Comparison of ENCODE assay signal across 8 cellular contexts in the genomic region with DNA sequence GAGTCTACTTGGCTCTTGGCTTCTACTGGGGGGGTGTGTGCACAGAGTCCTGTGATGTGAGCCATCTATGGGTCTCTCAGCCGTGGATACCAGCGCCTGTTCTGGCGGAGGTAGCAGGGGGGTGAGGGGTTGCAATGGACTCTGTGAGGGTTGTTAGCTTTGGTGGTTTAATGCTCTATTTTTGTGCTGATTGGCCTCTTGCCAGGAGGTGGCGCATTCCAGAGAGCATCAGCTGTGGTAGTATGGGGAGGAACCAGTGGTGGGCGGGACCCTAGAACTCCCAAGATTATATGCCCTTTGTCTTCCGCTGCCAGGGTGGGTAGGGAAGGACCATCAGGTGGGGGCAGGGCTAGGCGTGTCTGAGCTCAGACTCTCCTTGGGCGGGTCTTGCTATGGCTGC.
DNase-seq lines count a peak whose midpoint lies in the region; ATAC-seq, FAIRE-seq and TF ChIP-seq lines count a peak whose summit lies in the region.
"Not testable (repeated sequence)": the region's sequence is repeated elsewhere in the genome, so short reads cannot be mapped to it uniquely, and the experiment has no call there.

No MANE protein-coding gene starts in this region.

- not testable (repeated sequence) for H3K9me1 ChIP-seq in K562 (ENCODE audit: control insufficient read depth, insufficient read depth, low read length)

- not testable (repeated sequence) for H3K4me1 ChIP-seq in K562 (replicated peaks in 1 of 2; ENCODE audit: control insufficient read depth in 2 of 2, insufficient read depth in 2 of 2, low read length in 2 of 2)
- H3K4me1 ChIP-seq in iPS-20b (ENCODE audit: insufficient read depth, low read length) = peaks cover 12% of the 10 kb centered on the region; the same call in 1 of the 2 replicates

- not testable (repeated sequence) for H3K9ac ChIP-seq in K562 (ENCODE audit: insufficient read depth in 1 of 2, low read depth in 2 of 2, low read length in 2 of 2)
- H3K9ac ChIP-seq in iPS-20b (ENCODE audit: low read depth, low read length) = peak overlapping the region; percentile 51; the same call in 1 of the 2 replicates

- not testable (repeated sequence) for TF ChIP-seq EP300 in K562 (IDR thresholded peaks at IDR 0.05; ENCODE audit: low read length)

- H3K4me3 ChIP-seq in K562 = not testable (repeated sequence)
- peak overlapping the region; percentile 41; the same call in 1 of the 2 replicates for H3K4me3 ChIP-seq in iPS-20b (ENCODE audit: low read length)

- H3K79me2 ChIP-seq in K562 (ENCODE audit: control insufficient read depth, insufficient read depth, low read length) = not testable (repeated sequence)

- CTCF ChIA-PET in K562 (lab: Yijun Ruan, JAX; ENCODE audit: low intra/inter-chr PET ratio) = not testable (repeated sequence)

- DNase-seq in DMS53 (lab: John Stamatoyannopoulos, UW) (peak; percentile 11), KBM-7 (peak; percentile 17), NCI-H2171 (lab: John Stamatoyannopoulos, UW) (peak; percentile 5), OCI-M1 (lab: John Stamatoyannopoulos, UW) (peak; percentile 16), K562 (ENCODE audit: extremely low read depth in 1 of 4, low spot score in 3 of 4) (peak in 1 of 4 experiments; percentile 6)
- peak; percentile 11 for DNase-seq in stimulated activated CD4-positive, alpha-beta T cell treated with anti-CD3 and anti-CD28 coated beads, Interleukin-15, amount 100 ng/mL, for 24 hours

- TF ChIP-seq CTCF in GM12873 (IDR thresholded peaks at IDR 0.05; ENCODE audit: insufficient read depth, low read depth, low read length, missing control alignments) = peak; percentile 13
- not testable (repeated sequence) for TF ChIP-seq CTCF in K562 (IDR thresholded peaks at IDR 0.05 in 2 of 3, conservative IDR thresholded peaks at IDR 0.05 in 1 of 3; ENCODE audit: insufficient read depth in 2 of 3, low read depth in 1 of 3, low read length in 3 of 3)

- H3K9me3 ChIP-seq in K562 (replicated peaks; ENCODE audit: control insufficient read depth, insufficient read depth, low read depth, low read length); iPS-20b (ENCODE audit: insufficient read depth, low read depth, low read length): not testable (repeated sequence)

- H4K20me1 ChIP-seq in K562 (replicated peaks; ENCODE audit: control insufficient read depth, insufficient read depth, low read length) = not testable (repeated sequence)

- not testable (repeated sequence) for H3K36me3 ChIP-seq in K562 (ENCODE audit: control insufficient read depth, insufficient read depth, low read length); iPS-20b (ENCODE audit: insufficient read depth, low read depth, low read length)

- not testable (repeated sequence) for H3K27ac ChIP-seq in K562 (ENCODE audit: extremely low read depth, low read depth, low read length)
- H3K27ac ChIP-seq in iPS-20b (ENCODE audit: low read length) = peak overlapping the region; percentile 63

- FAIRE-seq in K562 (lab: Jason Lieb, UNC) = not testable (repeated sequence)

- not testable (repeated sequence) for ATAC-seq in K562

- not testable (repeated sequence) for BruUV-seq in K562 (replicated peaks; lab: Mats Ljungman, UMichigan)

- in situ Hi-C loops in KBM-7 (cut with MboI; ENCODE audit: low pct_unique_long_range_greater_than_20kb, low sequenced_read_pairs); K562 (cut with MboI): not testable (repeated sequence)

- not testable (repeated sequence) for H3K4me2 ChIP-seq in K562 (ENCODE audit: insufficient read depth, low read length)

- TF ChIP-seq POLR2A in K562 (conservative IDR thresholded peaks at IDR 0.05) = not testable (repeated sequence)

- intact Hi-C loops in K562 (cut with micrococcal nuclease) = not testable (repeated sequence)

- POLR2A ChIA-PET in K562 (lab: Yijun Ruan, JAX) = interaction anchor here (0.6 kb wide), 1 partner anchor 24 kb away, joined by 3 read pairs; no protein-coding TSS in a partner anchor

- not testable (repeated sequence) for H2AFZ ChIP-seq in K562 (ENCODE audit: low read depth, low read length)

- H3K27me3 ChIP-seq in K562 (ENCODE audit: control insufficient read depth in 2 of 2, insufficient read depth in 2 of 2, low read length in 2 of 2); iPS-20b (ENCODE audit: insufficient read depth, low read length): not testable (repeated sequence)

- TF ChIP-seq RAD21 in K562 (CRISPR knock-in tag; conservative IDR thresholded peaks at IDR 0.05 in 1 of 2, IDR thresholded peaks at IDR 0.05 in 1 of 2) = not testable (repeated sequence)

- WGBS in K562 (ENCODE audit: insufficient coverage, low coverage, missing lambda C conversion rate) = under 1% methylated on average over 8 of the region's 8 CpGs

TF ChIP-seq in K562, 482 proteins besides CTCF, POLR2A, EP300 and RAD21:
- TF ChIP-seq NFIC (IDR thresholded peaks at IDR 0.05) = peak; percentile 60
TF ChIP-seq in K562: peak in this region for 1; not testable (repeated sequence) for 481.
